ENCODE assay signal across 23 cellular contexts in the genomic region with DNA sequence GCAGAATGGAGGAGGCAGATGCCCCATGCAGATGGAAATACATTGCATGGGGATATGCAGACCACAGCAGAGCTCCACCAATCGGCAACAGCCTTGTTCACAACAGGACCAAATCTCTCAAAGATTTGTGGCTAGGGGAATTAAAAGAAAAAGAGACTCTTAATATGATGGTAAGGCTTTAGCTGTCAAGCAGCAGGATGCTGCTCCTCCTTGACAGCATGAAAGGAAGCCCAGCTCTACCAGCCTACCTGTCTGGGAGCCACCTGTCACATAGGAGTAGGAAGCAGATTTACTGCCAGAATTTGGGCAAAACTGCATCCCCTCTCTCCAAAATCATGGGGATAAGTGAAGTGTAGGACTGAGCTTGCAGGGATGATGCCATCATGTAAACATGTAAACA.
"Had no signal": no experiment of that assay in that cellular context is flagged by ENCODE, and none has a peak within 500 bp of the region (broad histone marks: within the 10 kb centered on the region; RNA-seq: fewer than 3 reads in every experiment).

No MANE protein-coding gene starts in this region.

- H3K9me3 Mint-ChIP-seq: stimulated activated naive B cell treated with anti-CD40 and anti-IgM and Interleukin-4, amounts not matched to agents 10 μg/mL and 1 μg/mL and 100 μg/mL, for 72 hours; stimulated activated naive CD8-positive, alpha-beta T cell treated with anti-CD3 and anti-CD28 coated beads, Interleukin-15, Interleukin-2, amounts not matched to agents 100 ng/mL and 50 ng/mL, for 24 hours had no signal

- H3K4me3 Mint-ChIP-seq: nephron; neural progenitor cell; stimulated activated effector memory CD8-positive, alpha-beta T cell treated with anti-CD3 and anti-CD28 coated beads, Interleukin-12 subunit alpha, Interleukin-12 subunit beta, amount 100 ng/mL, for 72 hours; stimulated activated naive B cell treated with anti-CD40 and anti-IgM and Interleukin-4, amounts not matched to agents 10 μg/mL and 1 μg/mL and 100 μg/mL, for 72 hours; stimulated activated naive CD8-positive, alpha-beta T cell treated with anti-CD3 and anti-CD28 coated beads, Interleukin-15, Interleukin-2, amounts not matched to agents 100 ng/mL and 50 ng/mL, for 24 hours had no signal

- H3K4me1 Mint-ChIP-seq: nephron; neural progenitor cell; stimulated activated effector memory CD8-positive, alpha-beta T cell treated with anti-CD3 and anti-CD28 coated beads, Interleukin-12 subunit alpha, Interleukin-12 subunit beta, amount 100 ng/mL, for 72 hours had no signal

- ATAC-seq: psoas muscle; right cardiac atrium; right lobe of liver; stimulated activated effector memory CD8-positive, alpha-beta T cell treated with anti-CD3 and anti-CD28 coated beads, Interleukin-12 subunit alpha, Interleukin-12 subunit beta, amount 100 ng/mL, for 72 hours; stimulated activated naive B cell treated with anti-CD40 and anti-IgM and Interleukin-4, amounts not matched to agents 10 μg/mL and 1 μg/mL and 100 μg/mL, for 72 hours had no signal

- H3K27me3 Mint-ChIP-seq: progenitor cell of endocrine pancreas; stimulated activated naive CD8-positive, alpha-beta T cell treated with anti-CD3 and anti-CD28 coated beads, Interleukin-15, Interleukin-2, amounts not matched to agents 100 ng/mL and 50 ng/mL, for 24 hours had no signal

- H3K36me3 Mint-ChIP-seq: stimulated activated effector memory CD8-positive, alpha-beta T cell treated with anti-CD3 and anti-CD28 coated beads, Interleukin-12 subunit alpha, Interleukin-12 subunit beta, amount 100 ng/mL, for 72 hours; stimulated activated naive B cell treated with anti-CD40 and anti-IgM and Interleukin-4, amounts not matched to agents 10 μg/mL and 1 μg/mL and 100 μg/mL, for 72 hours had no signal

- DNase-seq: occipital lobe; ovary; posterior cingulate gyrus; psoas muscle; right cardiac atrium; right lobe of liver; sigmoid colon; small intestine; stimulated activated CD4-positive, alpha-beta T cell treated with anti-CD3 and anti-CD28 coated beads, Interleukin-15, amount 100 ng/mL, for 24 hours; stimulated activated CD4-positive, alpha-beta T cell treated with anti-CD3 and anti-CD28 coated beads, Interleukin-2, amount 100 ng/mL, for 24 hours; stimulated activated CD4-positive, alpha-beta T cell treated with anti-CD3 and anti-CD28 coated beads, Interleukin-2, amount 100 ng/mL, for 48 hours; stimulated activated CD4-positive, alpha-beta T cell treated with anti-CD3 and anti-CD28 coated beads, Interleukin-4, amount 100 ng/mL, for 24 hours; stimulated activated naive B cell treated with anti-CD40 and anti-IgM and Interleukin-4, amounts not matched to agents 10 μg/mL and 1 μg/mL and 100 μg/mL, for 72 hours; stimulated activated naive CD4-positive, alpha-beta T cell treated with Interleukin-2 at 50 U/mL for 16 hours; stomach; thyroid gland; trophoblast cell; upper lobe of left lung had no signal

- H3K27ac Mint-ChIP-seq: nephron; neural progenitor cell; progenitor cell of endocrine pancreas; stimulated activated effector memory CD8-positive, alpha-beta T cell treated with anti-CD3 and anti-CD28 coated beads, Interleukin-12 subunit alpha, Interleukin-12 subunit beta, amount 100 ng/mL, for 72 hours; stimulated activated naive B cell treated with anti-CD40 and anti-IgM and Interleukin-4, amounts not matched to agents 10 μg/mL and 1 μg/mL and 100 μg/mL, for 72 hours; stimulated activated naive CD8-positive, alpha-beta T cell treated with anti-CD3 and anti-CD28 coated beads, Interleukin-15, Interleukin-2, amounts not matched to agents 100 ng/mL and 50 ng/mL, for 24 hours had no signal
